Comparison of ENCODE assay signal across 26 cellular contexts in the genomic region with DNA sequence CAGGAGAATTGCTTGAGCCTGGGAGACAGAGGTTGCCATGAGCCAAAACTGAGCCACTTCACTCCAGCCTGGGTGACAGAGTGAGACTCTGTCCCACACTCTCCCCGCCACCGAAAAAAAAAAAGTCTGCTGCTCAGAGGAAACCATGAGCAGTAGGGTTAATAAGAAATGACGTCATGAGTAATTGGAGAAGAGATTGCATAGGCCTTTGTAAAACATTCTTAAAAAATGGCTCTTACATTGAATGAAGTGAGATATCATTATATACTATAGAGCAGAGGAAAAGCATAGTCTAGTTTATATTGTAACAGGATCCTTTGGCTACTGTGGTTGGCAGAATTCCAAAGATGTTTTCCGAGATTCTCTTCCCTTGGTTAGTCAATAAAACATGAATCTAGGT.
"Had no signal": no experiment of that assay in that cellular context is flagged by ENCODE, and none has a peak within 500 bp of the region (broad histone marks: within the 10 kb centered on the region; RNA-seq: fewer than 3 reads in every experiment).

No MANE protein-coding gene starts in this region.

- H3K4me3 Mint-ChIP-seq: activated B cell treated with CpG ODN at 0.5 μM for 24 hours; activated CD4-positive, alpha-beta T cell treated with anti-CD3 and anti-CD28 coated beads for 36 hours; activated naive CD8-positive, alpha-beta T cell treated with anti-CD3 and anti-CD28 coated beads for 36 hours; endodermal cell; naive B cell; stimulated activated naive B cell treated with anti-CD40 and anti-IgM and Interleukin-4, amounts not matched to agents 10 μg/mL and 1 μg/mL and 100 μg/mL, for 72 hours had no signal

- H3K36me3 Mint-ChIP-seq: activated naive CD8-positive, alpha-beta T cell treated with anti-CD3 and anti-CD28 coated beads for 36 hours; naive B cell; stimulated activated naive B cell treated with anti-CD40 and anti-IgM and Interleukin-4, amounts not matched to agents 10 μg/mL and 1 μg/mL and 100 μg/mL, for 72 hours had no signal

- H3K36me3 ChIP-seq: esophagus squamous epithelium, gastrocnemius medialis, left lung, sigmoid colon, transverse colon had no signal

- H3K4me1 Mint-ChIP-seq: activated B cell treated with CpG ODN at 0.5 μM for 24 hours; activated CD4-positive, alpha-beta T cell treated with anti-CD3 and anti-CD28 coated beads for 36 hours; activated naive CD8-positive, alpha-beta T cell treated with anti-CD3 and anti-CD28 coated beads for 36 hours; naive B cell; stimulated activated naive B cell treated with anti-CD40 and anti-IgM and Interleukin-4, amounts not matched to agents 10 μg/mL and 1 μg/mL and 100 μg/mL, for 72 hours had no signal

- FAIRE-seq: bronchial epithelial cell, urothelium cell line had no signal

- H3K9me3 Mint-ChIP-seq: endodermal cell had no signal

- ATAC-seq: activated CD4-positive, alpha-beta T cell treated with anti-CD3 and anti-CD28 coated beads for 36 hours; gastrocnemius medialis; left lung; stimulated activated naive B cell treated with anti-CD40 and anti-IgM and Interleukin-4, amounts not matched to agents 10 μg/mL and 1 μg/mL and 100 μg/mL, for 72 hours had no signal

- H3K4me3 ChIP-seq: esophagus squamous epithelium, gastrocnemius medialis, left lung, lung, sigmoid colon, smooth muscle cell, transverse colon had no signal

- H3K9me3 ChIP-seq: esophagus squamous epithelium, gastrocnemius medialis, left lung, sigmoid colon, transverse colon had no signal

- H3K4me1 ChIP-seq: esophagus squamous epithelium, gastrocnemius medialis, left lung, sigmoid colon had no signal

- H3K27me3 ChIP-seq: esophagus squamous epithelium, gastrocnemius medialis, left lung, sigmoid colon, transverse colon had no signal

- H3K27ac ChIP-seq: esophagus squamous epithelium, gastrocnemius medialis, left lung, sigmoid colon, transverse colon had no signal

- DNase-seq: activated B cell treated with CpG ODN at 0.5 μM for 24 hours; activated CD4-positive, alpha-beta T cell treated with anti-CD3 and anti-CD28 coated beads for 36 hours; activated CD4-positive, alpha-beta T cell treated with anti-CD3 and anti-CD28 coated beads, Interleukin-2, amount 50 U/mL, for 48 hours; activated naive CD4-positive, alpha-beta T cell treated with Interleukin-2 at 50 U/mL for 16 hours; activated naive CD8-positive, alpha-beta T cell treated with anti-CD3 and anti-CD28 coated beads for 36 hours; activated T-cell treated with anti-CD3 and anti-CD28 coated beads, Interleukin-2, amount 50 U/mL, for 48 hours; amniotic stem cell; cerebellar nuclear complex; cortex of kidney; endodermal cell; esophagus squamous epithelium; gastrocnemius medialis; hippocampal formation; kidney glomerular epithelial cell; left lung; naive B cell; nucleus accumbens; sigmoid colon; stimulated activated CD4-positive, alpha-beta T cell treated with anti-CD3 and anti-CD28 coated beads, Interleukin-2, amount 100 ng/mL, for 48 hours; stimulated activated CD8-positive, alpha-beta memory T cell treated with anti-CD3 and anti-CD28 coated beads, Interleukin-4, amount 100 ng/mL, for 48 hours; stimulated activated naive B cell treated with anti-CD40 and anti-IgM and Interleukin-4, amounts not matched to agents 10 μg/mL and 1 μg/mL and 100 μg/mL, for 72 hours; transverse colon had no signal

- H3K4me2 ChIP-seq: smooth muscle cell had no signal

- H3K27me3 Mint-ChIP-seq: activated B cell treated with CpG ODN at 0.5 μM for 24 hours; activated CD4-positive, alpha-beta T cell treated with anti-CD3 and anti-CD28 coated beads for 36 hours; activated naive CD8-positive, alpha-beta T cell treated with anti-CD3 and anti-CD28 coated beads for 36 hours; naive B cell; stimulated activated naive B cell treated with anti-CD40 and anti-IgM and Interleukin-4, amounts not matched to agents 10 μg/mL and 1 μg/mL and 100 μg/mL, for 72 hours had no signal

- H3K27ac Mint-ChIP-seq: activated B cell treated with CpG ODN at 0.5 μM for 24 hours; activated CD4-positive, alpha-beta T cell treated with anti-CD3 and anti-CD28 coated beads for 36 hours; activated naive CD8-positive, alpha-beta T cell treated with anti-CD3 and anti-CD28 coated beads for 36 hours; endodermal cell; naive B cell; stimulated activated naive B cell treated with anti-CD40 and anti-IgM and Interleukin-4, amounts not matched to agents 10 μg/mL and 1 μg/mL and 100 μg/mL, for 72 hours had no signal
